Comparison of ENCODE assay signal across 12 cellular contexts in the genomic region with DNA sequence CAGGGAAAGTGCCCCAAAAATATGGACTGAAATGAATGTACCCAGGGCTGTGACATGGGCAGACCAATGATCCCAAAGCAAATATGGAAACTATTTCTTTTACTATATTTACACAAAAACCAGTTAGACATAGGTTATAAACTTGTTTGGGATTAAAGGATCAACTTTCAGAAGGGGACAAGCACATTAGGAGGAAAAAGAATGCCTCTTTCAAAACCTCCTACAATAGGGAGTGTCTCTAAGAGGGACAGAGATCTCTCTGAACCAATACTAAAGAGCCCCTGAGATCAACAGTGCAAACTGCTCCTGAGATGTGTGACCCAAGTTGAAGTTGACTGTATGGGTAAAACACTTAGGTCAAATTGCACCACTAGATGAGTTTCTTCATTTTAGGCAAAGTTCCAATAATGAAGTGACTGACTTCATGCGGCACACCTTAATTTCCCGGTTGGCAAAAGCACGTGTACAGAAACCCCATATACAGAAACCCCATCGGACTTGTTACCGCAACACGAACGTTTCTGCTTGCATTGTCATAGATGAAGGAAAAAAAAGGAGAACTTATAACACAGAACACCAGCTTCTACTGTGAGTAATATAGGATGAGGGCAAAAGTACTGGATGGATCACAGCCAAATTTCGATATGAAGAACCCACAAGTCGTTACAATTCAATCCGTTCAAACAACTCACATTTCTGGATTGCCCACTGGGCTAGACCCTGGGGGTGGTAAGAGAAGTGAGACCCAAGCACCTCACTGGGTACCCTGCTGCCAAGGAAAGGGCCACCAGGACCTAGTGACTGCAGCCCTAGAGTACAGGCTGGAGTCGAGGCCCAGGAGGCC. TPM values are rescaled to one million over a fixed set of nuclear protein-coding genes. Genes with fewer than 3 reads are reported as not detected.
DNase-seq lines count a peak whose midpoint lies in the region; ATAC-seq and TF ChIP-seq lines count a peak whose summit lies in the region.
"Had no signal": no experiment of that assay in that cellular context is flagged by ENCODE, and none has a peak within 500 bp of the region (broad histone marks: within the 10 kb centered on the region; RNA-seq: fewer than 3 reads in every experiment).

No MANE protein-coding gene starts in this region.

- no peak for TF ChIP-seq CTCF in MCF 10A (IDR thresholded peaks at IDR 0.05; ENCODE audit: unreplicated experiment)
- TF ChIP-seq CTCF in lower lobe of right lung (IDR thresholded peaks at IDR 0.05), result no peak
- TF ChIP-seq CTCF in tibial artery (IDR thresholded peaks at IDR 0.05), result no peak

- intact Hi-C loops in MCF 10A (cut with micrococcal nuclease), result loop anchor here (1.0 kb wide), 1 partner anchor 29 kb away; no protein-coding TSS in a partner anchor
- intact Hi-C loops in lower lobe of right lung (cut with DNase I), result no loop called here
- intact Hi-C loops in tibial artery (cut with DNase I; ENCODE audit: low total_unique reads), result loop anchor here (10.0 kb wide), 2 partner anchors 224 to 374 kb away; no protein-coding TSS in a partner anchor

- DNase-seq in NCI-H748 (lab: John Stamatoyannopoulos, UW; ENCODE audit: unreplicated experiment), result peak; percentile 2
- DNase-seq in NCI-H748 treated with DMSO at 0.1 percent for 48 hours (lab: John Stamatoyannopoulos, UW), result no peak
- DNase-seq in MCF 10A (ENCODE audit: unreplicated experiment), result peak; percentile 90
- no peak for DNase-seq in lower lobe of right lung
- DNase-seq in tibial artery, result no peak
- DNase-seq in NAMALWA (ENCODE audit: low spot score), result no peak
- DNase-seq in HEK293T (ENCODE audit: extremely low spot score), result no peak
- DNase-seq: activated CD4-positive, alpha-beta T cell treated with anti-CD3 and anti-CD28 coated beads for 48 hours; activated gamma-delta T cell; NCI-H446 had no signal

- H3K27ac Mint-ChIP-seq in MCF 10A (ENCODE audit: low read depth, unreplicated experiment), result peak overlapping the region; percentile 97

- BruUV-seq in MCF 10A (replicated peaks; lab: Mats Ljungman, UMichigan), result no TSS peak

- no peak overlapping the region for H3K4me3 ChIP-seq in lower lobe of right lung
- peak overlapping the region; percentile 52 to 54 for H3K4me3 ChIP-seq in tibial artery
- H3K4me3 ChIP-seq: SK-N-MC had no signal

- POLR2A ChIA-PET in MCF 10A (lab: Yijun Ruan, JAX) (interaction anchor here (1.6 to 1.8 kb wide), 2 partner anchors 15 to 209 kb away, joined by 4 to 5 read pairs; no protein-coding TSS in a partner anchor), HEK293T (lab: Yijun Ruan, JAX) (no interaction called here)

- H3K4me1 ChIP-seq in lower lobe of right lung, result peaks cover 42% of the 10 kb centered on the region
- H3K4me1 ChIP-seq in tibial artery, result peaks cover 0 to 76% (median 46%) of the 10 kb centered on the region in 4 donors

- H3K9me3 ChIP-seq in lower lobe of right lung (no peaks in the 10 kb centered on the region), tibial artery (no peaks in the 10 kb centered on the region)

- H3K27ac ChIP-seq in lower lobe of right lung (peak overlapping the region; percentile 85), tibial artery (peak overlapping the region; percentile 86 to 87)
- H3K27ac ChIP-seq: SK-N-MC had no signal

- H3K4me3 Mint-ChIP-seq in MCF 10A (ENCODE audit: unreplicated experiment), result peak overlapping the region; percentile 78

- H3K27me3 Mint-ChIP-seq in MCF 10A (ENCODE audit: insufficient read depth, unreplicated experiment), result no peaks in the 10 kb centered on the region

- H3K9me3 Mint-ChIP-seq in MCF 10A (ENCODE audit: unreplicated experiment), result no peaks in the 10 kb centered on the region

- peak; percentile 90 for ATAC-seq in lower lobe of right lung
- ATAC-seq in GM21717 (IDR thresholded peaks at IDR 0.05; ENCODE audit: unreplicated experiment), result no peak

- peaks cover 46% of the 10 kb centered on the region for H3K4me1 Mint-ChIP-seq in MCF 10A (ENCODE audit: insufficient read depth, unreplicated experiment)

- no peaks in the 10 kb centered on the region for H3K27me3 ChIP-seq in lower lobe of right lung (ENCODE audit: low read depth)
- H3K27me3 ChIP-seq in tibial artery, result no peaks in the 10 kb centered on the region

- CTCF ChIA-PET in MCF 10A (lab: Yijun Ruan, JAX) (interaction anchor here (0.6 to 0.9 kb wide), 3 partner anchors 31 to 40 kb away, joined by 4 read pairs; no protein-coding TSS in a partner anchor), HEK293T (lab: Yijun Ruan, JAX) (no interaction called here)

- no peaks in the 10 kb centered on the region for H3K36me3 ChIP-seq in lower lobe of right lung
- H3K36me3 ChIP-seq in tibial artery, result no peaks in the 10 kb centered on the region

- peaks cover 12% of the 10 kb centered on the region for H3K36me3 Mint-ChIP-seq in MCF 10A (ENCODE audit: insufficient read depth, unreplicated experiment)

TF ChIP-seq in HEK293T, 16 proteins besides CTCF, POLR2A, EP300 and RAD21:
- TF ChIP-seq CTBP1 (IDR thresholded peaks at IDR 0.05; ENCODE audit: borderline replicate concordance) (no peak), LEF1 (IDR thresholded peaks at IDR 0.05; ENCODE audit: borderline replicate concordance) (no peak), NFRKB (IDR thresholded peaks at IDR 0.05) (no peak), FOXM1 (IDR thresholded peaks at IDR 0.05; ENCODE audit: borderline replicate concordance) (no peak), FOXA1 (IDR thresholded peaks at IDR 0.05) (no peak), FOXK2 (IDR thresholded peaks at IDR 0.05) (no peak), TARDBP (IDR thresholded peaks at IDR 0.05) (no peak), L3MBTL2 (conservative IDR thresholded peaks at IDR 0.05) (no peak), ARNT (IDR thresholded peaks at IDR 0.05) (no peak), BHLHE40 (IDR thresholded peaks at IDR 0.05; ENCODE audit: borderline replicate concordance) (no peak), ELF4 (IDR thresholded peaks at IDR 0.05) (no peak), SP1 (IDR thresholded peaks at IDR 0.05) (no peak), HDGF (IDR thresholded peaks at IDR 0.05; ENCODE audit: borderline replicate concordance) (no peak), ZNF384 (IDR thresholded peaks at IDR 0.05) (no peak)
- TF ChIP-seq, protein P1, sequence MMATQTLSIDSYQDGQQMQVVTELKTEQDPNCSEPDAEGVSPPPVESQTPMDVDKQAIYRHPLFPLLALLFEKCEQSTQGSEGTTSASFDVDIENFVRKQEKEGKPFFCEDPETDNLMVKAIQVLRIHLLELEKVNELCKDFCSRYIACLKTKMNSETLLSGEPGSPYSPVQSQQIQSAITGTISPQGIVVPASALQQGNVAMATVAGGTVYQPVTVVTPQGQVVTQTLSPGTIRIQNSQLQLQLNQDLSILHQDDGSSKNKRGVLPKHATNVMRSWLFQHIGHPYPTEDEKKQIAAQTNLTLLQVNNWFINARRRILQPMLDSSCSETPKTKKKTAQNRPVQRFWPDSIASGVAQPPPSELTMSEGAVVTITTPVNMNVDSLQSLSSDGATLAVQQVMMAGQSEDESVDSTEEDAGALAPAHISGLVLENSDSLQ (IDR thresholded peaks at IDR 0.05), result no peak

RNA-seq across cellular contexts. Expression of a gene that starts 4.3 kb away (rescaled TPM):
- 43.3 and 51.9 TPM in 2 replicates for total RNA-seq in MCF 10A (2022)
- 118 TPM for total RNA-seq in lower lobe of right lung

Comparison
In these comparisons a context has a peak if more than half of its experiments do, and no peak if none do; other contexts are left out.
1. DNase-seq: peak in NCI-H748 (single experiment) and MCF 10A (single experiment); none in NCI-H748 treated with DMSO at 0.1 percent for 48 hours (single experiment), lower lobe of right lung (single experiment), tibial artery (0 of 2), NAMALWA (single experiment) and HEK293T (single experiment).